In the genomic region with DNA sequence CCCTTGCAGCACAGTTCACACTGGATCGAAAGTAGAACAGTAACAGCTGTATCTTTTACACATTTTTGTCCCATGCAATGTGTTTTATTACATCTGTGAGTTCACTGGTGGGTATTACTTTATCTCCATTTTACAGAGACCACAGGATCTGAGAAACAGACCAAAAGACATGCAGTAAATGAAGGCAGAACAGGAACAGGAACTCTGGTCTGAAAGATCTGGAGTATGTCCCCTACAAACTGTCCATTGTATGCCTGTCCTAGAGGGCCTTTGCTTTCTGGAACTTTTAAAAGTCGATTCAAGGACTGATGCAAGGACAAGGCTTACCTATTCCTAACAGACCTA, we compare ENCODE assay signal across 1 cellular context.
TF ChIP-seq lines count a peak whose summit lies in the region.

No MANE protein-coding gene starts in this region.

TF ChIP-seq in K562, 482 proteins besides CTCF, POLR2A, EP300 and RAD21:
- TF ChIP-seq ZNF143 (CRISPR knock-in tag; IDR thresholded peaks at IDR 0.05) (no peak), TCF3 (CRISPR knock-in tag; IDR thresholded peaks at IDR 0.05) (peak; percentile 36; the same call in 1 of the 2 replicates), CBFA2T3 (IDR thresholded peaks at IDR 0.05) (0 out of 2 replicates have a peak, but pooled peaks have one; percentile 5)
- TF ChIP-seq, protein P1, sequence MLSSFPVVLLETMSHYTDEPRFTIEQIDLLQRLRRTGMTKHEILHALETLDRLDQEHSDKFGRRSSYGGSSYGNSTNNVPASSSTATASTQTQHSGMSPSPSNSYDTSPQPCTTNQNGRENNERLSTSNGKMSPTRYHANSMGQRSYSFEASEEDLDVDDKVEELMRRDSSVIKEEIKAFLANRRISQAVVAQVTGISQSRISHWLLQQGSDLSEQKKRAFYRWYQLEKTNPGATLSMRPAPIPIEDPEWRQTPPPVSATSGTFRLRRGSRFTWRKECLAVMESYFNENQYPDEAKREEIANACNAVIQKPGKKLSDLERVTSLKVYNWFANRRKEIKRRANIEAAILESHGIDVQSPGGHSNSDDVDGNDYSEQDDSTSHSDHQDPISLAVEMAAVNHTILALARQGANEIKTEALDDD (IDR thresholded peaks at IDR 0.05) = peak; percentile 40; the same call in 1 of the 2 replicates
